Comparison of ENCODE assay signal across 9 cellular contexts in genomic region chrX:140918398-140919043, GRCh38.
DNase-seq lines count a peak whose midpoint lies in the region; ATAC-seq and TF ChIP-seq lines count a peak whose summit lies in the region.
"Had no signal": no experiment of that assay in that cellular context is flagged by ENCODE, and none has a peak within 500 bp of the region (broad histone marks: within the 10 kb centered on the region; RNA-seq: fewer than 3 reads in every experiment).

No MANE protein-coding gene starts in this region.

- no peaks in the 10 kb centered on the region for H3K36me3 ChIP-seq in WERI-Rb-1

- TF ChIP-seq CTCF in WERI-Rb-1 (IDR thresholded peaks at IDR 0.05; ENCODE audit: low read depth, low read length): peak; percentile 71

- no peak overlapping the region for H3K27ac ChIP-seq in WERI-Rb-1

- DNase-seq in COLO668 (lab: John Stamatoyannopoulos, UW; ENCODE audit: unreplicated experiment): peak; percentile 7
- peak; percentile 31 for DNase-seq in NCI-H2107 treated with DMSO at 0.1 percent for 48 hours (lab: John Stamatoyannopoulos, UW; ENCODE audit: unreplicated experiment)
- peak; percentile 6 for DNase-seq in WERI-Rb-1
- peak; percentile 47 for DNase-seq in fibroblast of gingiva (ENCODE audit: low read depth)
- DNase-seq in nucleus accumbens (lab: John Stamatoyannopoulos, UW): peak in 35 of 56 donors; percentile 0 to 35 (median 2)
- no peak for DNase-seq in activated gamma-delta T cell (lab: John Stamatoyannopoulos, UW)
- DNase-seq: activated naive CD8-positive, alpha-beta T cell treated with anti-CD3 and anti-CD28 coated beads, Interleukin-2, amount 10 ng/mL, durations not matched to agents 7 days and 5 days had no signal

- ATAC-seq in GM18858 (IDR thresholded peaks at IDR 0.05; ENCODE audit: unreplicated experiment) (peak; percentile 91), HG02973 (IDR thresholded peaks at IDR 0.05; ENCODE audit: unreplicated experiment) (peak; percentile 96)

- H3K9me3 ChIP-seq in WERI-Rb-1 (ENCODE audit: severe bottlenecking): no peaks in the 10 kb centered on the region

- H3K27me3 ChIP-seq in WERI-Rb-1 (ENCODE audit: insufficient read depth, low read depth, severe bottlenecking): peaks cover 17% of the 10 kb centered on the region

- H3K4me3 ChIP-seq in WERI-Rb-1 (ENCODE audit: low read depth, low read length): no peak overlapping the region
